ENCODE assay signal across 1 cellular context in genomic region chr14:102524451-102525212, GRCh38.
A peak's percentile ranks its signal among the peaks of the same experiment; 100 is the strongest.
TF ChIP-seq lines count a peak whose summit lies in the region.

No MANE protein-coding gene starts in this region.

TF ChIP-seq in HEK293, 187 proteins besides CTCF, POLR2A, EP300 and RAD21 (continued from another document and continues in another):
- TF ChIP-seq, protein P1, sequence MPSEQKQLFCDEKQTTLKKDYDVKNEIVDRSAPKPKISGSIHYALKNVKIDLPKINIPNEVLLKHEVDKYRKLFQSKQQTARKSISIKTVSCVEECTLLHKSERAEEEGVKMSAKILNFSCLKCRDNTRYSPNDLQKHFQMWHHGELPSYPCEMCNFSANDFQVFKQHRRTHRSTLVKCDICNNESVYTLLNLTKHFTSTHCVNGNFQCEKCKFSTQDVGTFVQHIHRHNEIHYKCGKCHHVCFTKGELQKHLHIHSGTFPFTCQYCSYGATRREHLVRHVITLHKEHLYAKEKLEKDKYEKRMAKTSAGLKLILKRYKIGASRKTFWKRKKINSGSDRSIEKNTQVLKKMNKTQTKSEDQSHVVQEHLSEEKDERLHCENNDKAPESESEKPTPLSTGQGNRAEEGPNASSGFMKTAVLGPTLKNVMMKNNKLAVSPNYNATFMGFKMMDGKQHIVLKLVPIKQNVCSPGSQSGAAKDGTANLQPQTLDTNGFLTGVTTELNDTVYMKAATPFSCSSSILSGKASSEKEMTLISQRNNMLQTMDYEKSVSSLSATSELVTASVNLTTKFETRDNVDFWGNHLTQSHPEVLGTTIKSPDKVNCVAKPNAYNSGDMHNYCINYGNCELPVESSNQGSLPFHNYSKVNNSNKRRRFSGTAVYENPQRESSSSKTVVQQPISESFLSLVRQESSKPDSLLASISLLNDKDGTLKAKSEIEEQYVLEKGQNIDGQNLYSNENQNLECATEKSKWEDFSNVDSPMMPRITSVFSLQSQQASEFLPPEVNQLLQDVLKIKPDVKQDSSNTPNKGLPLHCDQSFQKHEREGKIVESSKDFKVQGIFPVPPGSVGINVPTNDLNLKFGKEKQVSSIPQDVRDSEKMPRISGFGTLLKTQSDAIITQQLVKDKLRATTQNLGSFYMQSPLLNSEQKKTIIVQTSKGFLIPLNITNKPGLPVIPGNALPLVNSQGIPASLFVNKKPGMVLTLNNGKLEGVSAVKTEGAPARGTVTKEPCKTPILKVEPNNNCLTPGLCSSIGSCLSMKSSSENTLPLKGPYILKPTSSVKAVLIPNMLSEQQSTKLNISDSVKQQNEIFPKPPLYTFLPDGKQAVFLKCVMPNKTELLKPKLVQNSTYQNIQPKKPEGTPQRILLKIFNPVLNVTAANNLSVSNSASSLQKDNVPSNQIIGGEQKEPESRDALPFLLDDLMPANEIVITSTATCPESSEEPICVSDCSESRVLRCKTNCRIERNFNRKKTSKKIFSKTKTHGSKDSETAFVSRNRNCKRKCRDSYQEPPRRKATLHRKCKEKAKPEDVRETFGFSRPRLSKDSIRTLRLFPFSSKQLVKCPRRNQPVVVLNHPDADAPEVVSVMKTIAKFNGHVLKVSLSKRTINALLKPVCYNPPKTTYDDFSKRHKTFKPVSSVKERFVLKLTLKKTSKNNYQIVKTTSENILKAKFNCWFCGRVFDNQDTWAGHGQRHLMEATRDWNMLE (tag by site-specific recombination; conservative IDR thresholded peaks at IDR 0.05; ENCODE audit: low read depth) = no peak
- TF ChIP-seq, protein P2, sequence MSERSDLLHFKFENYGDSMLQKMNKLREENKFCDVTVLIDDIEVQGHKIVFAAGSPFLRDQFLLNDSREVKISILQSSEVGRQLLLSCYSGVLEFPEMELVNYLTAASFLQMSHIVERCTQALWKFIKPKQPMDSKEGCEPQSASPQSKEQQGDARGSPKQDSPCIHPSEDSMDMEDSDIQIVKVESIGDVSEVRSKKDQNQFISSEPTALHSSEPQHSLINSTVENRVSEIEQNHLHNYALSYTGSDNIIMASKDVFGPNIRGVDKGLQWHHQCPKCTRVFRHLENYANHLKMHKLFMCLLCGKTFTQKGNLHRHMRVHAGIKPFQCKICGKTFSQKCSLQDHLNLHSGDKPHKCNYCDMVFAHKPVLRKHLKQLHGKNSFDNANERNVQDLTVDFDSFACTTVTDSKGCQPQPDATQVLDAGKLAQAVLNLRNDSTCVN (tag by site-specific recombination; optimal IDR thresholded peaks at IDR 0.05) = peak; percentile 29
- TF ChIP-seq, protein P3, sequence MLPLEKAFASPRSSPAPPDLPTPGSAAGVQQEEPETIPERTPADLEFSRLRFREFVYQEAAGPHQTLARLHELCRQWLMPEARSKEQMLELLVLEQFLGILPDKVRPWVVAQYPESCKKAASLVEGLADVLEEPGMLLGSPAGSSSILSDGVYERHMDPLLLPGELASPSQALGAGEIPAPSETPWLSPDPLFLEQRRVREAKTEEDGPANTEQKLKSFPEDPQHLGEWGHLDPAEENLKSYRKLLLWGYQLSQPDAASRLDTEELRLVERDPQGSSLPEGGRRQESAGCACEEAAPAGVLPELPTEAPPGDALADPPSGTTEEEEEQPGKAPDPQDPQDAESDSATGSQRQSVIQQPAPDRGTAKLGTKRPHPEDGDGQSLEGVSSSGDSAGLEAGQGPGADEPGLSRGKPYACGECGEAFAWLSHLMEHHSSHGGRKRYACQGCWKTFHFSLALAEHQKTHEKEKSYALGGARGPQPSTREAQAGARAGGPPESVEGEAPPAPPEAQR (tag by site-specific recombination; IDR thresholded peaks at IDR 0.05) = no peak
- TF ChIP-seq, protein P4, sequence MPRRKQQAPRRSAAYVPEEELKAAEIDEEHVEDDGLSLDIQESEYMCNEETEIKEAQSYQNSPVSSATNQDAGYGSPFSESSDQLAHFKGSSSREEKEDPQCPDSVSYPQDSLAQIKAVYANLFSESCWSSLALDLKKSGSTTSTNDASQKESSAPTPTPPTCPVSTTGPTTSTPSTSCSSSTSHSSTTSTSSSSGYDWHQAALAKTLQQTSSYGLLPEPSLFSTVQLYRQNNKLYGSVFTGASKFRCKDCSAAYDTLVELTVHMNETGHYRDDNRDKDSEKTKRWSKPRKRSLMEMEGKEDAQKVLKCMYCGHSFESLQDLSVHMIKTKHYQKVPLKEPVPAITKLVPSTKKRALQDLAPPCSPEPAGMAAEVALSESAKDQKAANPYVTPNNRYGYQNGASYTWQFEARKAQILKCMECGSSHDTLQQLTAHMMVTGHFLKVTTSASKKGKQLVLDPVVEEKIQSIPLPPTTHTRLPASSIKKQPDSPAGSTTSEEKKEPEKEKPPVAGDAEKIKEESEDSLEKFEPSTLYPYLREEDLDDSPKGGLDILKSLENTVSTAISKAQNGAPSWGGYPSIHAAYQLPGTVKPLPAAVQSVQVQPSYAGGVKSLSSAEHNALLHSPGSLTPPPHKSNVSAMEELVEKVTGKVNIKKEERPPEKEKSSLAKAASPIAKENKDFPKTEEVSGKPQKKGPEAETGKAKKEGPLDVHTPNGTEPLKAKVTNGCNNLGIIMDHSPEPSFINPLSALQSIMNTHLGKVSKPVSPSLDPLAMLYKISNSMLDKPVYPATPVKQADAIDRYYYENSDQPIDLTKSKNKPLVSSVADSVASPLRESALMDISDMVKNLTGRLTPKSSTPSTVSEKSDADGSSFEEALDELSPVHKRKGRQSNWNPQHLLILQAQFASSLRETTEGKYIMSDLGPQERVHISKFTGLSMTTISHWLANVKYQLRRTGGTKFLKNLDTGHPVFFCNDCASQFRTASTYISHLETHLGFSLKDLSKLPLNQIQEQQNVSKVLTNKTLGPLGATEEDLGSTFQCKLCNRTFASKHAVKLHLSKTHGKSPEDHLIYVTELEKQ (tag by site-specific recombination; IDR thresholded peaks at IDR 0.05; ENCODE audit: borderline replicate concordance) = no peak; the same call in 1 of the 2 replicates
- TF ChIP-seq ZNF112 (tag by site-specific recombination; IDR thresholded peaks at IDR 0.05) (no peak), ZNF302 (tag by site-specific recombination; IDR thresholded peaks at IDR 0.05; ENCODE audit: low read depth) (no peak), ZNF157 (tag by site-specific recombination; IDR thresholded peaks at IDR 0.05) (no peak), ZNF792 (tag by site-specific recombination; IDR thresholded peaks at IDR 0.05) (no peak), ZNF121 (tag by site-specific recombination; IDR thresholded peaks at IDR 0.05) (peak; percentile 97), ZNF18 (tag by site-specific recombination; IDR thresholded peaks at IDR 0.05) (no peak), ZNF24 (tag by site-specific recombination; IDR thresholded peaks at IDR 0.05) (peak; percentile 26), ZNF664 (tag by site-specific recombination; IDR thresholded peaks at IDR 0.05) (no peak), OSR2 (tag by site-specific recombination; IDR thresholded peaks at IDR 0.05) (peak; percentile 91), ZNF529 (tag by site-specific recombination; IDR thresholded peaks at IDR 0.05; ENCODE audit: insufficient replicate concordance) (no peak), ZNF423 (tag by site-specific recombination; IDR thresholded peaks at IDR 0.05) (peak; percentile 99), YY1 (tag by site-specific recombination; IDR thresholded peaks at IDR 0.05) (no peak), MYNN (tag by site-specific recombination; IDR thresholded peaks at IDR 0.05; ENCODE audit: borderline replicate concordance) (no peak), ZNF155 (tag by site-specific recombination; IDR thresholded peaks at IDR 0.05) (no peak), ZNF433 (tag by site-specific recombination; IDR thresholded peaks at IDR 0.05; ENCODE audit: low read depth) (no peak), ZNF747 (tag by site-specific recombination; IDR thresholded peaks at IDR 0.05) (no peak), ZNF391 (tag by site-specific recombination; IDR thresholded peaks at IDR 0.05; ENCODE audit: borderline replicate concordance, low read depth) (0 out of 2 replicates have a peak, but pooled peaks have one; percentile 20), TCF7L2 (IDR thresholded peaks at IDR 0.05; ENCODE audit: borderline replicate concordance, low read depth, low read length) (no peak), KLF1 (tag by site-specific recombination; IDR thresholded peaks at IDR 0.05) (peak; percentile 72), HOXA7 (CRISPR knock-in tag; IDR thresholded peaks at IDR 0.05; ENCODE audit: borderline replicate concordance) (no peak), ZNF560 (tag by site-specific recombination; IDR thresholded peaks at IDR 0.05; ENCODE audit: borderline replicate concordance) (no peak), ZNF621 (tag by site-specific recombination; IDR thresholded peaks at IDR 0.05) (peak; percentile 100), ZNF654 (tag by site-specific recombination; IDR thresholded peaks at IDR 0.05; ENCODE audit: low read depth) (peak; percentile 57), ZNF394 (tag by site-specific recombination; IDR thresholded peaks at IDR 0.05; ENCODE audit: borderline replicate concordance) (peak; percentile 100), BCL6B (tag by site-specific recombination; IDR thresholded peaks at IDR 0.05) (no peak), ZNF585B (tag by site-specific recombination; IDR thresholded peaks at IDR 0.05) (no peak), ZBTB17 (tag by site-specific recombination; IDR thresholded peaks at IDR 0.05) (no peak; the same call in 1 of the 2 replicates), ZNF626 (tag by site-specific recombination; IDR thresholded peaks at IDR 0.05) (no peak), ZNF600 (tag by site-specific recombination; IDR thresholded peaks at IDR 0.05) (peak; percentile 59; the same call in 1 of the 2 replicates), ZSCAN30 (tag by site-specific recombination; IDR thresholded peaks at IDR 0.05) (peak; percentile 62), PRDM6 (tag by site-specific recombination; IDR thresholded peaks at IDR 0.05) (no peak), ZNF830 (tag by site-specific recombination; IDR thresholded peaks at IDR 0.05; ENCODE audit: low read depth) (no peak), ZNF16 (tag by site-specific recombination; IDR thresholded peaks at IDR 0.05; ENCODE audit: low read depth) (no peak), ZNF701 (tag by site-specific recombination; IDR thresholded peaks at IDR 0.05) (no peak)
- TF ChIP-seq, protein P5, sequence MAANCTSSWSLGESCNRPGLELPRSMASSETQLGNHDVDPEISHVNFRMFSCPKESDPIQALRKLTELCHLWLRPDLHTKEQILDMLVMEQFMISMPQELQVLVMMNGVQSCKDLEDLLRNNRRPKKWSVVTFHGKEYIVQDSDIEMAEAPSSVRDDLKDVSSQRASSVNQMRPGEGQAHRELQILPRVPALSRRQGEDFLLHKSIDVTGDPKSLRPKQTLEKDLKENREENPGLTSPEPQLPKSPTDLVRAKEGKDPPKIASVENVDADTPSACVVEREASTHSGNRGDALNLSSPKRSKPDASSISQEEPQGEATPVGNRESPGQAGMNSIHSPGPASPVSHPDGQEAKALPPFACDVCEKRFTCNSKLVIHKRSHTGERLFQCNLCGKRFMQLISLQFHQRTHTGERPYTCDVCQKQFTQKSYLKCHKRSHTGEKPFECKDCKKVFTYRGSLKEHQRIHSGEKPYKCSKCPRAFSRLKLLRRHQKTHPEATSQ (tag by site-specific recombination; IDR thresholded peaks at IDR 0.05) = no peak
- TF ChIP-seq, protein P6, sequence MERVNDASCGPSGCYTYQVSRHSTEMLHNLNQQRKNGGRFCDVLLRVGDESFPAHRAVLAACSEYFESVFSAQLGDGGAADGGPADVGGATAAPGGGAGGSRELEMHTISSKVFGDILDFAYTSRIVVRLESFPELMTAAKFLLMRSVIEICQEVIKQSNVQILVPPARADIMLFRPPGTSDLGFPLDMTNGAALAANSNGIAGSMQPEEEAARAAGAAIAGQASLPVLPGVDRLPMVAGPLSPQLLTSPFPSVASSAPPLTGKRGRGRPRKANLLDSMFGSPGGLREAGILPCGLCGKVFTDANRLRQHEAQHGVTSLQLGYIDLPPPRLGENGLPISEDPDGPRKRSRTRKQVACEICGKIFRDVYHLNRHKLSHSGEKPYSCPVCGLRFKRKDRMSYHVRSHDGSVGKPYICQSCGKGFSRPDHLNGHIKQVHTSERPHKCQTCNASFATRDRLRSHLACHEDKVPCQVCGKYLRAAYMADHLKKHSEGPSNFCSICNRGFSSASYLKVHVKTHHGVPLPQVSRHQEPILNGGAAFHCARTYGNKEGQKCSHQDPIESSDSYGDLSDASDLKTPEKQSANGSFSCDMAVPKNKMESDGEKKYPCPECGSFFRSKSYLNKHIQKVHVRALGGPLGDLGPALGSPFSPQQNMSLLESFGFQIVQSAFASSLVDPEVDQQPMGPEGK (tag by site-specific recombination; IDR thresholded peaks at IDR 0.05) = peak; percentile 92
- TF ChIP-seq, protein P7, sequence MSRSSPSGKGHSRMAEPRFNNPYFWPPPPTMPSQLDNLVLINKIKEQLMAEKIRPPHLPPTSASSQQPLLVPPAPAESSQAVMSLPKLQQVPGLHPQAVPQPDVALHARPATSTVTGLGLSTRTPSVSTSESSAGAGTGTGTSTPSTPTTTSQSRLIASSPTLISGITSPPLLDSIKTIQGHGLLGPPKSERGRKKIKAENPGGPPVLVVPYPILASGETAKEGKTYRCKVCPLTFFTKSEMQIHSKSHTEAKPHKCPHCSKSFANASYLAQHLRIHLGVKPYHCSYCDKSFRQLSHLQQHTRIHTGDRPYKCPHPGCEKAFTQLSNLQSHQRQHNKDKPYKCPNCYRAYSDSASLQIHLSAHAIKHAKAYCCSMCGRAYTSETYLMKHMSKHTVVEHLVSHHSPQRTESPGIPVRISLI (tag by site-specific recombination; IDR thresholded peaks at IDR 0.05) = no peak
